In the genomic region with DNA sequence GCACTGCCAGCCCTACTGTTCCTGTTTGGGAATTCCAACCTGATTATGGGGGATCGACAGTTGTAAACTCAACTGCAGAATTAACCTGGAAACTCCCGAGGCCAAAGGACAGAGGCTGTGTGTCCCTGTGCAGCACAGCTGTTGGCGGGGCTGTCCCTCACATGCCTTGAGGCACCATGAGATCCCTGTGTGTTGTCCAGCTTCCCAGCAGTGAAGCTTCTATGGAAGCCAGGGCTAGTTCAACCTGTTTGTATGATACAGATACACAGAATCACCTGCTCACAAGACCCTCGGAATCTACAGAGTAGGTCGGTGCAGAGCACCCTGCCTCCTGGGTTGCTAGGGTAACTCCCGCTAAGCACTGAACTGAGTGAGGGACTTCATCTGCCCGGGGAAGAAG, we compare ENCODE assay signal across 29 cellular contexts.
"Had no signal": no experiment of that assay in that cellular context is flagged by ENCODE, and none has a peak within 500 bp of the region (broad histone marks: within the 10 kb centered on the region; RNA-seq: fewer than 3 reads in every experiment).

No MANE protein-coding gene starts in this region.

- H3K4me2 ChIP-seq: hepatocyte had no signal

- H3K9me3 Mint-ChIP-seq: activated CD4-positive, alpha-beta memory T cell treated with anti-CD3 and anti-CD28 coated beads for 36 hours; activated naive CD4-positive, alpha-beta T cell treated with anti-CD3 and anti-CD28 coated beads, Interleukin-2, amount 10 ng/mL, durations not matched to agents 7 days and 5 days; activated naive CD8-positive, alpha-beta T cell treated with anti-CD3 and anti-CD28 coated beads, Interleukin-2, amount 10 ng/mL, durations not matched to agents 7 days and 5 days; activated T-helper 1 cell treated with anti-CD3 and anti-CD28 coated beads, Interleukin-12 subunit alpha, Interleukin-12 subunit beta, Interleukin-2, Interleukin-4 antibody, amounts not matched to agents 30 ng/mL and 10 ng/mL and 1 ng/mL, durations not matched to agents 14 hours and 24 hours and 36 hours; effector memory CD8-positive, alpha-beta T cell; naive thymus-derived CD8-positive, alpha-beta T cell; neural crest cell; T-helper 2 cell treated with Interferon-gamma antibody and Interleukin-4, amounts not matched to agents 5 μg/mL and 100 μg/mL, for 36 hours had no signal

- H3K27ac Mint-ChIP-seq: activated CD4-positive, alpha-beta memory T cell treated with anti-CD3 and anti-CD28 coated beads for 36 hours; activated naive CD4-positive, alpha-beta T cell treated with anti-CD3 and anti-CD28 coated beads, Interleukin-2, amount 10 ng/mL, durations not matched to agents 7 days and 5 days; activated naive CD8-positive, alpha-beta T cell treated with anti-CD3 and anti-CD28 coated beads, Interleukin-2, amount 10 ng/mL, durations not matched to agents 7 days and 5 days; activated T-helper 1 cell treated with anti-CD3 and anti-CD28 coated beads, Interleukin-12 subunit alpha, Interleukin-12 subunit beta, Interleukin-2, Interleukin-4 antibody, amounts not matched to agents 30 ng/mL and 10 ng/mL and 1 ng/mL, durations not matched to agents 14 hours and 24 hours and 36 hours; effector memory CD8-positive, alpha-beta T cell; T-helper 2 cell treated with Interferon-gamma antibody and Interleukin-4, amounts not matched to agents 5 μg/mL and 100 μg/mL, for 36 hours had no signal

- ATAC-seq: activated CD4-positive, CD25-positive, alpha-beta regulatory T cell treated with anti-CD3 and anti-CD28 coated beads, Interleukin-2, amount 50 U/mL, for 24 hours; effector memory CD8-positive, alpha-beta T cell; gastroesophageal sphincter; left colon; naive thymus-derived CD8-positive, alpha-beta T cell; right cardiac atrium had no signal

- DNase-seq: activated CD4-positive, alpha-beta memory T cell treated with anti-CD3 and anti-CD28 coated beads for 36 hours; activated CD4-positive, alpha-beta T cell treated with anti-CD3 and anti-CD28 coated beads for 48 hours; activated CD8-positive, alpha-beta memory T cell treated with anti-CD3 and anti-CD28 coated beads, Interleukin-2, amount 50 U/mL, for 4 hours; activated effector memory CD4-positive, alpha-beta T cell treated with anti-CD3 and anti-CD28 coated beads, Interleukin-2, amount 50 U/mL, for 16 hours; activated naive CD4-positive, alpha-beta T cell treated with anti-CD3 and anti-CD28 coated beads, Interleukin-2, amount 10 ng/mL, durations not matched to agents 7 days and 5 days; activated naive CD8-positive, alpha-beta T cell treated with anti-CD3 and anti-CD28 coated beads, Interleukin-2, amount 10 ng/mL, durations not matched to agents 7 days and 5 days; activated T-cell treated with anti-CD3 and anti-CD28 coated beads, Interleukin-2, amount 50 U/mL, for 1 hour; brain microvascular endothelial cell; effector memory CD8-positive, alpha-beta T cell; kidney; left colon; naive thymus-derived CD8-positive, alpha-beta T cell; occipital lobe; right cardiac atrium; spleen; stimulated activated naive CD4-positive, alpha-beta T cell treated with Interleukin-2 at 50 U/mL for 16 hours; transverse colon had no signal

- H3K4me3 ChIP-seq: ascending aorta, coronary artery, gastroesophageal sphincter, hepatocyte, spleen, transverse colon had no signal

- FAIRE-seq: endothelial cell of umbilical vein, kidney, urothelium cell line had no signal

- H3K9ac ChIP-seq: parathyroid adenoma had no signal

- H3K27ac ChIP-seq: ascending aorta, brain microvascular endothelial cell, coronary artery, gastroesophageal sphincter, hepatocyte, parathyroid adenoma, spleen, transverse colon, VCaP had no signal

- H3K4me3 Mint-ChIP-seq: activated CD4-positive, alpha-beta memory T cell treated with anti-CD3 and anti-CD28 coated beads for 36 hours; activated naive CD4-positive, alpha-beta T cell treated with anti-CD3 and anti-CD28 coated beads, Interleukin-2, amount 10 ng/mL, durations not matched to agents 7 days and 5 days; activated naive CD8-positive, alpha-beta T cell treated with anti-CD3 and anti-CD28 coated beads, Interleukin-2, amount 10 ng/mL, durations not matched to agents 7 days and 5 days; activated T-helper 1 cell treated with anti-CD3 and anti-CD28 coated beads, Interleukin-12 subunit alpha, Interleukin-12 subunit beta, Interleukin-2, Interleukin-4 antibody, amounts not matched to agents 30 ng/mL and 10 ng/mL and 1 ng/mL, durations not matched to agents 14 hours and 24 hours and 36 hours; effector memory CD8-positive, alpha-beta T cell; naive thymus-derived CD8-positive, alpha-beta T cell; neural crest cell; T-helper 2 cell treated with Interferon-gamma antibody and Interleukin-4, amounts not matched to agents 5 μg/mL and 100 μg/mL, for 36 hours had no signal

- H3K79me2 ChIP-seq: hepatocyte, parathyroid adenoma had no signal

- H3K27me3 Mint-ChIP-seq: activated CD4-positive, alpha-beta memory T cell treated with anti-CD3 and anti-CD28 coated beads for 36 hours; activated naive CD4-positive, alpha-beta T cell treated with anti-CD3 and anti-CD28 coated beads, Interleukin-2, amount 10 ng/mL, durations not matched to agents 7 days and 5 days; activated naive CD8-positive, alpha-beta T cell treated with anti-CD3 and anti-CD28 coated beads, Interleukin-2, amount 10 ng/mL, durations not matched to agents 7 days and 5 days; effector memory CD8-positive, alpha-beta T cell; naive thymus-derived CD8-positive, alpha-beta T cell had no signal

- H3K27me3 ChIP-seq: ascending aorta, brain microvascular endothelial cell, gastroesophageal sphincter, hepatocyte, spleen, transverse colon had no signal

- H3K9me3 ChIP-seq: ascending aorta, gastroesophageal sphincter, spleen, transverse colon had no signal

- H2AFZ ChIP-seq: hepatocyte, parathyroid adenoma had no signal

- H3K36me3 Mint-ChIP-seq: activated naive CD8-positive, alpha-beta T cell treated with anti-CD3 and anti-CD28 coated beads, Interleukin-2, amount 10 ng/mL, durations not matched to agents 7 days and 5 days had no signal

- H3K36me3 ChIP-seq: transverse colon had no signal

- H3K4me1 ChIP-seq: ascending aorta, gastroesophageal sphincter, parathyroid adenoma, spleen had no signal

- H3K4me1 Mint-ChIP-seq: activated naive CD4-positive, alpha-beta T cell treated with anti-CD3 and anti-CD28 coated beads, Interleukin-2, amount 10 ng/mL, durations not matched to agents 7 days and 5 days; activated naive CD8-positive, alpha-beta T cell treated with anti-CD3 and anti-CD28 coated beads, Interleukin-2, amount 10 ng/mL, durations not matched to agents 7 days and 5 days had no signal
